ENCODE assay signal across 22 cellular contexts in genomic region chr5:138655530-138656245, GRCh38.
DNase-seq lines count a peak whose midpoint lies in the region; ATAC-seq and TF ChIP-seq lines count a peak whose summit lies in the region.
"Had no signal": no experiment of that assay in that cellular context is flagged by ENCODE, and none has a peak within 500 bp of the region (broad histone marks: within the 10 kb centered on the region; RNA-seq: fewer than 3 reads in every experiment).

No MANE protein-coding gene starts in this region.

- H3K27me3 ChIP-seq in upper lobe of right lung, result no peaks in the 10 kb centered on the region
- H3K27me3 ChIP-seq: right lobe of liver had no signal

- H3K27me3 Mint-ChIP-seq in activated naive CD8-positive, alpha-beta T cell treated with anti-CD3 and anti-CD28 coated beads, Interleukin-2, amount 50 U/mL, for 24 hours, result peaks cover 87% of the 10 kb centered on the region
- peaks cover 94% of the 10 kb centered on the region for H3K27me3 Mint-ChIP-seq in activated naive CD8-positive, alpha-beta T cell treated with anti-CD3 and anti-CD28 coated beads for 36 hours

- peaks cover 2% of the 10 kb centered on the region for H3K36me3 Mint-ChIP-seq in activated naive CD8-positive, alpha-beta T cell treated with anti-CD3 and anti-CD28 coated beads, Interleukin-2, amount 50 U/mL, for 24 hours (ENCODE audit: low read depth)
- H3K36me3 Mint-ChIP-seq in activated naive CD8-positive, alpha-beta T cell treated with anti-CD3 and anti-CD28 coated beads for 36 hours, result peaks cover 3% of the 10 kb centered on the region

- H3K9me3 ChIP-seq in upper lobe of right lung, result no peaks in the 10 kb centered on the region
- H3K9me3 ChIP-seq: A549, right lobe of liver had no signal

- no peaks in the 10 kb centered on the region for H3K4me1 ChIP-seq in upper lobe of right lung
- H3K4me1 ChIP-seq: A549, foreskin keratinocyte, right lobe of liver had no signal

- ATAC-seq in activated naive CD8-positive, alpha-beta T cell treated with anti-CD3 and anti-CD28 coated beads, Interleukin-2, amount 50 U/mL, for 24 hours, result no peak
- ATAC-seq in upper lobe of right lung, result peak; percentile 31
- no peak for ATAC-seq in HG03196 (IDR thresholded peaks at IDR 0.05; ENCODE audit: unreplicated experiment)
- ATAC-seq in HG03175 (IDR thresholded peaks at IDR 0.05; ENCODE audit: unreplicated experiment), result no peak
- ATAC-seq: A549; foreskin keratinocyte; GM23338; Panc1; stimulated activated effector memory CD8-positive, alpha-beta T cell treated with anti-CD3 and anti-CD28 coated beads, Interleukin-12 subunit alpha, Interleukin-12 subunit beta, amount 100 ng/mL, for 72 hours; T-helper 17 cell had no signal

- no peak overlapping the region for H3K27ac ChIP-seq in upper lobe of right lung
- H3K27ac ChIP-seq: A549, foreskin keratinocyte, HL-60, right lobe of liver had no signal

- no peaks in the 10 kb centered on the region for H3K9me3 Mint-ChIP-seq in activated naive CD8-positive, alpha-beta T cell treated with anti-CD3 and anti-CD28 coated beads, Interleukin-2, amount 50 U/mL, for 24 hours
- H3K9me3 Mint-ChIP-seq in activated naive CD8-positive, alpha-beta T cell treated with anti-CD3 and anti-CD28 coated beads for 36 hours, result peaks cover 4% of the 10 kb centered on the region
- H3K9me3 Mint-ChIP-seq: activated T-helper 1 cell treated with anti-CD3 and anti-CD28 coated beads, Interleukin-12 subunit alpha, Interleukin-12 subunit beta, Interleukin-2, Interleukin-4 antibody, amounts not matched to agents 30 ng/mL and 10 ng/mL and 1 ng/mL, durations not matched to agents 14 hours and 24 hours and 36 hours; GM23338 had no signal

- no peak for TF ChIP-seq CTCF in upper lobe of right lung (IDR thresholded peaks at IDR 0.05)

- no peak overlapping the region for H3K4me3 ChIP-seq in upper lobe of right lung
- H3K4me3 ChIP-seq: A549, GM23338, right lobe of liver had no signal

- no peaks in the 10 kb centered on the region for H3K36me3 ChIP-seq in upper lobe of right lung
- H3K36me3 ChIP-seq: right lobe of liver had no signal

- no peak overlapping the region for H3K4me3 Mint-ChIP-seq in activated naive CD8-positive, alpha-beta T cell treated with anti-CD3 and anti-CD28 coated beads, Interleukin-2, amount 50 U/mL, for 24 hours
- H3K4me3 Mint-ChIP-seq in activated naive CD8-positive, alpha-beta T cell treated with anti-CD3 and anti-CD28 coated beads for 36 hours, result no peak overlapping the region
- H3K4me3 Mint-ChIP-seq: GM23338 had no signal

- peaks cover 37% of the 10 kb centered on the region for H3K4me1 Mint-ChIP-seq in activated naive CD8-positive, alpha-beta T cell treated with anti-CD3 and anti-CD28 coated beads, Interleukin-2, amount 50 U/mL, for 24 hours
- peaks cover 25% of the 10 kb centered on the region for H3K4me1 Mint-ChIP-seq in activated naive CD8-positive, alpha-beta T cell treated with anti-CD3 and anti-CD28 coated beads for 36 hours

- DNase-seq in activated naive CD8-positive, alpha-beta T cell treated with anti-CD3 and anti-CD28 coated beads, Interleukin-2, amount 50 U/mL, for 24 hours, result no peak
- DNase-seq in activated naive CD8-positive, alpha-beta T cell treated with anti-CD3 and anti-CD28 coated beads for 36 hours, result no peak
- peak; percentile 3 to 69 for DNase-seq in dermis microvascular lymphatic vessel endothelial cell (ENCODE audit: low read depth in 2 of 2)
- DNase-seq in medulla oblongata (ENCODE audit: extremely low spot score), result peak; percentile 96
- no peak for DNase-seq in upper lobe of right lung
- DNase-seq in T1000 (lab: John Stamatoyannopoulos, UW), result no peak
- DNase-seq: activated CD4-positive, alpha-beta T cell treated with anti-CD3 and anti-CD28 coated beads for 48 hours; effector memory CD4-positive, alpha-beta T cell; foreskin keratinocyte; NCI-H1694 treated with DMSO at 0.1 percent for 48 hours; NCI-H524 treated with DMSO at 0.1 percent for 48 hours; stimulated activated CD4-positive, alpha-beta T cell treated with anti-CD3 and anti-CD28 coated beads, Interleukin-4, amount 100 ng/mL, for 4 hours; T-helper 17 cell had no signal

- intact Hi-C loops in upper lobe of right lung (cut with DNase I), result no loop called here

- peak overlapping the region; percentile 41 for H3K27ac Mint-ChIP-seq in activated naive CD8-positive, alpha-beta T cell treated with anti-CD3 and anti-CD28 coated beads, Interleukin-2, amount 50 U/mL, for 24 hours
- no peak overlapping the region for H3K27ac Mint-ChIP-seq in activated naive CD8-positive, alpha-beta T cell treated with anti-CD3 and anti-CD28 coated beads for 36 hours

Comparison
In these comparisons a context has a peak if more than half of its experiments do, and no peak if none do; other contexts are left out.
1. DNase-seq: peak in dermis microvascular lymphatic vessel endothelial cell (2 of 2) and medulla oblongata (single experiment); none in activated naive CD8-positive, alpha-beta T cell treated with anti-CD3 and anti-CD28 coated beads, Interleukin-2, amount 50 U/mL, for 24 hours (single experiment), activated naive CD8-positive, alpha-beta T cell treated with anti-CD3 and anti-CD28 coated beads for 36 hours (single experiment), upper lobe of right lung (single experiment) and T1000 (single experiment).